In genomic region chr17:79132271-79133064, GRCh38 we compare ENCODE assay signal across 1 cellular context.
TF ChIP-seq lines count a peak whose summit lies in the region.

No MANE protein-coding gene starts in this region.

TF ChIP-seq in H1, 55 proteins besides CTCF, POLR2A, EP300 and RAD21:
- TF ChIP-seq FOSL1 (IDR thresholded peaks at IDR 0.05; ENCODE audit: insufficient read depth, low read depth, low read length) (no peak), KDM5A (IDR thresholded peaks at IDR 0.05; ENCODE audit: low read length) (no peak), BACH1 (IDR thresholded peaks at IDR 0.05; ENCODE audit: low read length) (no peak), ATF3 (IDR thresholded peaks at IDR 0.05; ENCODE audit: insufficient read depth, low read depth, low read length) (no peak), PHF8 (conservative IDR thresholded peaks at IDR 0.05; ENCODE audit: low read depth, low read length) (no peak), CEBPB (IDR thresholded peaks at IDR 0.05; ENCODE audit: low read depth, low read length) (no peak), GABPA (IDR thresholded peaks at IDR 0.05; ENCODE audit: borderline replicate concordance, insufficient read depth, low read length) (no peak), TBP (IDR thresholded peaks at IDR 0.05; ENCODE audit: low read depth, low read length) (no peak), CHD1 (IDR thresholded peaks at IDR 0.05; ENCODE audit: low read depth, low read length) (no peak), EGR1 (IDR thresholded peaks at IDR 0.05; ENCODE audit: borderline replicate concordance, low read depth, low read length) (no peak), CHD2 (IDR thresholded peaks at IDR 0.05; ENCODE audit: low read length) (no peak), CBX8 (IDR thresholded peaks at IDR 0.05; ENCODE audit: borderline replicate concordance, low read depth, low read length) (no peak)
